14 cellular contexts compared by ENCODE assay signal in the genomic region with DNA sequence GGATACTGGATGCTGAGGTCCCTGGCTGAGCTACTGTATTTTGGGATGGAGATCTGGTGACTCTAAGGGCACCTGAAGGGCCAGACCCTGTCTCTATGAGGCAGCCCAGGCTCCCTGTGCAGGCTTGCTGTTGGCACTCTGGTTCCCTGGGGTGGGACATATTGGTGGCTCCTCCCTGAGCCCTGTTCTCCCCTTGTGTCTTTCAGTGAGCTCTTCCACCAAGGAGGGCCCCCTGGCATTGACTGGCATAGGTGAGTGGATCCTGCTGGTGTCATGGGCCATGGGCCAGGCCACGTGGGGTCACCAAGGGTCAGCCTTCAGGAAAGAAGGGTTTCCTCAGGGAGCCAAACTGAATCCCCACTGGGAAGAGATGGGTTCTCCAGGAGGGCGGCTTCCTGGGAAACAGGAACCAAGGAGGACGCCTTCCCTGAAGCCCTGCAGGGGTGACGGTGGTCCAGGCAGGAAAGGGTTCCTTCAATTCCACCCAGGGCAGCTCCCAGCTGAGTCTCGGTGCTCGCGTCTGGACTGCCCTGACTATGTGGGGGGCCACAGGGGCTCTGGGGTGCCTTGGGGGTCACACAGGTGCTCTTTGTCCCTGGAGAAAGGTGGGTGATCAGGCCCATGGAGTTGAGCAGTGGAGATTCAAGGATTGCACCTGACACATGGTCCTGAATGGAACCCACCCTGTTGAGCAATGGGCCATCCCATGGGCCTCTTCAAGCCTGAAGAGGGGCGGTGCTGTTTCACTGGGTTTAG.
DNase-seq lines count a peak whose midpoint lies in the region; ATAC-seq and TF ChIP-seq lines count a peak whose summit lies in the region.
"Had no signal": no experiment of that assay in that cellular context is flagged by ENCODE, and none has a peak within 500 bp of the region (broad histone marks: within the 10 kb centered on the region; RNA-seq: fewer than 3 reads in every experiment).

No MANE protein-coding gene starts in this region.

- H3K27ac ChIP-seq in ascending aorta (no peak overlapping the region), lung (ENCODE audit: low read depth in 1 of 2, low read length in 1 of 2) (no peak overlapping the region), upper lobe of right lung (no peak overlapping the region), coronary artery (no peak overlapping the region)
- H3K27ac ChIP-seq: colonic mucosa, thoracic aorta had no signal

- CTCF ChIA-PET in activated naive CD4-positive, alpha-beta T cell treated with anti-CD3 and anti-CD28 coated beads, Interleukin-2, amount 10 ng/mL, durations not matched to agents 7 days and 5 days (lab: Charles Lee) = no interaction called here

- WGBS in lung, 2 donors = 80 to 84% methylated on average over 8 of the region's 8 CpGs

- peak; percentile 9 for DNase-seq in activated naive CD4-positive, alpha-beta T cell treated with anti-CD3 and anti-CD28 coated beads, Interleukin-2, amount 10 ng/mL, durations not matched to agents 7 days and 5 days
- no peak for DNase-seq in activated naive CD4-positive, alpha-beta T cell treated with Interleukin-2 at 50 U/mL for 16 hours
- DNase-seq in ascending aorta (ENCODE audit: low spot score in 2 of 2) (peak; percentile 5 to 37), lung (ENCODE audit: low spot score) (peak; percentile 24), upper lobe of right lung (peak; percentile 51), epidermal melanocyte (ENCODE audit: insufficient read length, low spot score) (no peak), coronary artery (ENCODE audit: low spot score) (no peak)
- DNase-seq in activated T-helper 1 cell treated with anti-CD3 and anti-CD28 coated beads, Interleukin-12 subunit alpha, Interleukin-12 subunit beta, Interleukin-2, Interleukin-4 antibody, amounts not matched to agents 30 ng/mL and 10 ng/mL and 1 ng/mL, durations not matched to agents 14 hours and 24 hours and 36 hours (ENCODE audit: low spot score) = no peak
- DNase-seq: GDM1, NCI-H187, NCI-H510A, OCI-M1 had no signal

- peaks cover 25 to 34% of the 10 kb centered on the region in 2 donors for H3K9me3 ChIP-seq in ascending aorta
- H3K9me3 ChIP-seq in lung (ENCODE audit: control insufficient read depth in 2 of 2, insufficient read depth in 1 of 2, low read length in 1 of 2) = peaks cover 0 to 87% of the 10 kb centered on the region in 2 donors
- H3K9me3 ChIP-seq in upper lobe of right lung = peaks cover 26% of the 10 kb centered on the region

- H3K27ac Mint-ChIP-seq in activated naive CD4-positive, alpha-beta T cell treated with anti-CD3 and anti-CD28 coated beads, Interleukin-2, amount 10 ng/mL, durations not matched to agents 7 days and 5 days = no peak overlapping the region
- H3K27ac Mint-ChIP-seq in activated T-helper 1 cell treated with anti-CD3 and anti-CD28 coated beads, Interleukin-12 subunit alpha, Interleukin-12 subunit beta, Interleukin-2, Interleukin-4 antibody, amounts not matched to agents 30 ng/mL and 10 ng/mL and 1 ng/mL, durations not matched to agents 14 hours and 24 hours and 36 hours = no peak overlapping the region

- TF ChIP-seq CTCF in ascending aorta (IDR thresholded peaks at IDR 0.05) (no peak), lung (IDR thresholded peaks at IDR 0.05; ENCODE audit: control extremely low read depth, extremely low read depth) (no peak), upper lobe of right lung (IDR thresholded peaks at IDR 0.05) (no peak), coronary artery (IDR thresholded peaks at IDR 0.05) (no peak)

- H3K36me3 ChIP-seq in ascending aorta (no peaks in the 10 kb centered on the region), lung (ENCODE audit: control insufficient read depth in 2 of 2, insufficient read depth in 2 of 2, low read length in 2 of 2) (no peaks in the 10 kb centered on the region), upper lobe of right lung (no peaks in the 10 kb centered on the region)
- H3K36me3 ChIP-seq: colonic mucosa, thoracic aorta had no signal

- H3K27me3 ChIP-seq in ascending aorta = no peaks in the 10 kb centered on the region
- no peaks in the 10 kb centered on the region for H3K27me3 ChIP-seq in lung (ENCODE audit: control insufficient read depth, insufficient read depth)
- H3K27me3 ChIP-seq in upper lobe of right lung = no peaks in the 10 kb centered on the region
- H3K27me3 ChIP-seq: colonic mucosa had no signal

- no peaks in the 10 kb centered on the region for H3K36me3 Mint-ChIP-seq in activated naive CD4-positive, alpha-beta T cell treated with anti-CD3 and anti-CD28 coated beads, Interleukin-2, amount 10 ng/mL, durations not matched to agents 7 days and 5 days
- H3K36me3 Mint-ChIP-seq in activated T-helper 1 cell treated with anti-CD3 and anti-CD28 coated beads, Interleukin-12 subunit alpha, Interleukin-12 subunit beta, Interleukin-2, Interleukin-4 antibody, amounts not matched to agents 30 ng/mL and 10 ng/mL and 1 ng/mL, durations not matched to agents 14 hours and 24 hours and 36 hours (ENCODE audit: low read depth) = no peaks in the 10 kb centered on the region

- H3K9me3 Mint-ChIP-seq in activated naive CD4-positive, alpha-beta T cell treated with anti-CD3 and anti-CD28 coated beads, Interleukin-2, amount 10 ng/mL, durations not matched to agents 7 days and 5 days = peaks cover 46% of the 10 kb centered on the region
- peaks cover 28% of the 10 kb centered on the region for H3K9me3 Mint-ChIP-seq in activated T-helper 1 cell treated with anti-CD3 and anti-CD28 coated beads, Interleukin-12 subunit alpha, Interleukin-12 subunit beta, Interleukin-2, Interleukin-4 antibody, amounts not matched to agents 30 ng/mL and 10 ng/mL and 1 ng/mL, durations not matched to agents 14 hours and 24 hours and 36 hours

- H3K4me1 Mint-ChIP-seq in activated naive CD4-positive, alpha-beta T cell treated with anti-CD3 and anti-CD28 coated beads, Interleukin-2, amount 10 ng/mL, durations not matched to agents 7 days and 5 days = no peaks in the 10 kb centered on the region
- no peaks in the 10 kb centered on the region for H3K4me1 Mint-ChIP-seq in activated T-helper 1 cell treated with anti-CD3 and anti-CD28 coated beads, Interleukin-12 subunit alpha, Interleukin-12 subunit beta, Interleukin-2, Interleukin-4 antibody, amounts not matched to agents 30 ng/mL and 10 ng/mL and 1 ng/mL, durations not matched to agents 14 hours and 24 hours and 36 hours (ENCODE audit: low read depth)

- no peak overlapping the region for H3K4me3 Mint-ChIP-seq in activated naive CD4-positive, alpha-beta T cell treated with anti-CD3 and anti-CD28 coated beads, Interleukin-2, amount 10 ng/mL, durations not matched to agents 7 days and 5 days
- H3K4me3 Mint-ChIP-seq in activated T-helper 1 cell treated with anti-CD3 and anti-CD28 coated beads, Interleukin-12 subunit alpha, Interleukin-12 subunit beta, Interleukin-2, Interleukin-4 antibody, amounts not matched to agents 30 ng/mL and 10 ng/mL and 1 ng/mL, durations not matched to agents 14 hours and 24 hours and 36 hours = no peak overlapping the region

- H3K27me3 Mint-ChIP-seq in activated naive CD4-positive, alpha-beta T cell treated with anti-CD3 and anti-CD28 coated beads, Interleukin-2, amount 10 ng/mL, durations not matched to agents 7 days and 5 days = no peaks in the 10 kb centered on the region
- no peaks in the 10 kb centered on the region for H3K27me3 Mint-ChIP-seq in activated T-helper 1 cell treated with anti-CD3 and anti-CD28 coated beads, Interleukin-12 subunit alpha, Interleukin-12 subunit beta, Interleukin-2, Interleukin-4 antibody, amounts not matched to agents 30 ng/mL and 10 ng/mL and 1 ng/mL, durations not matched to agents 14 hours and 24 hours and 36 hours (ENCODE audit: insufficient read depth)

- ATAC-seq in lung (ENCODE audit: insufficient read depth, low FRiP score) (no peak), upper lobe of right lung (no peak)

- H3K4me1 ChIP-seq in ascending aorta = no peaks in the 10 kb centered on the region
- H3K4me1 ChIP-seq in lung (ENCODE audit: control insufficient read depth in 2 of 2, insufficient read depth in 2 of 2, low read length in 2 of 2) = no peaks in the 10 kb centered on the region
- H3K4me1 ChIP-seq in upper lobe of right lung = no peaks in the 10 kb centered on the region
- H3K4me1 ChIP-seq: colonic mucosa had no signal

- intact Hi-C loops in ascending aorta (cut with DNase I) = no loop called here
- intact Hi-C loops in upper lobe of right lung (cut with DNase I) = no loop called here
- intact Hi-C loops in activated T-helper 1 cell treated with anti-CD3 and anti-CD28 coated beads, Interleukin-12 subunit alpha, Interleukin-12 subunit beta, Interleukin-2, Interleukin-4 antibody, amounts not matched to agents 30 ng/mL and 10 ng/mL and 1 ng/mL, durations not matched to agents 14 hours and 24 hours and 36 hours (cut with micrococcal nuclease) = no loop called here

- H3K4me3 ChIP-seq in ascending aorta = no peak overlapping the region
- H3K4me3 ChIP-seq in lung = no peak overlapping the region
- H3K4me3 ChIP-seq in upper lobe of right lung = no peak overlapping the region
- no peak overlapping the region for H3K4me3 ChIP-seq in coronary artery
- H3K4me3 ChIP-seq: colonic mucosa, thoracic aorta had no signal

Comparison
In these comparisons a context has a peak if more than half of its experiments do, and no peak if none do; other contexts are left out.
1. DNase-seq: peak in activated naive CD4-positive, alpha-beta T cell treated with anti-CD3 and anti-CD28 coated beads, Interleukin-2, amount 10 ng/mL, durations not matched to agents 7 days and 5 days (single experiment), ascending aorta (2 of 2), lung (single experiment) and upper lobe of right lung (single experiment); none in activated naive CD4-positive, alpha-beta T cell treated with Interleukin-2 at 50 U/mL for 16 hours (single experiment), epidermal melanocyte (single experiment), coronary artery (single experiment) and activated T-helper 1 cell treated with anti-CD3 and anti-CD28 coated beads, Interleukin-12 subunit alpha, Interleukin-12 subunit beta, Interleukin-2, Interleukin-4 antibody, amounts not matched to agents 30 ng/mL and 10 ng/mL and 1 ng/mL, durations not matched to agents 14 hours and 24 hours and 36 hours (single experiment).